ENCODE assay signal across 8 cellular contexts in the genomic region with DNA sequence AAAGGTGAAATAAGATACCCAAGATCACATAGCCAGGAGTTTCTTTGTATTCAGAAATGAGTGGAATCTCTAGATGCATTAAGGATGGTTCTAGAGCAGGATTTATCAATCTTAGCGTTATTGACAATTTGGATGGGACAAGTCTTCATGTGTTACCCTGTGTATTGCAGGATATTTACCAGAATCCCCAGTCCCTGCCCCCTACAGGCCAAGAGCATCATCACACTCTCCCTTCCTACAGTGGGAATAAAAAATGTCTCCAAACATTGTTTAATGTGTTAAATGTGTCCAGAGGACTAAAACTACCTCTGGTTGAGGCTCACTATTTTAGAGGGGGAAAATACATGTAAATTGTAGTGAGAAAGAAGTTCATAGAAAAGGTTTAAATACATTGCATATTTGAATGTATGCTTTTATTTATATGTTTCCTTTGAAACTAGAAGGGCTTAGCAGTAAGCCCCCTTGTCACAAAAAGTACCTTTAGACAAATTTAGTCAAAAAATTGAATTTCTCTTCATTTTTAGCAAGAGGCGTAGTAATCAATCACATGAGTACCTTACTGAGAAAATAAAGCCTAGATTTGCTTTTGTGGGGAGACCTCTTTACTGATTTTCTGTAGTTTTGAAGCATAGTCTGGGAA.
DNase-seq lines count a peak whose midpoint lies in the region; ATAC-seq and TF ChIP-seq lines count a peak whose summit lies in the region.

No MANE protein-coding gene starts in this region.

- H4K91ac ChIP-seq in trophoblast cell (ENCODE audit: low read depth, low read length), result no peak overlapping the region

- H3K79me2 ChIP-seq in trophoblast cell (ENCODE audit: control insufficient read depth, insufficient read depth, low read length, poor library complexity), result no peaks in the 10 kb centered on the region

- H3K79me1 ChIP-seq in trophoblast cell (ENCODE audit: low read length), result no peaks in the 10 kb centered on the region

- in situ Hi-C loops in KBM-7 (cut with MboI; ENCODE audit: low pct_unique_long_range_greater_than_20kb, low sequenced_read_pairs), result no loop called here

- H4K8ac ChIP-seq in trophoblast cell (ENCODE audit: low read depth, low read length), result no peak overlapping the region

- H3K36me3 ChIP-seq in cardiac muscle cell (no peaks in the 10 kb centered on the region), WERI-Rb-1 (no peaks in the 10 kb centered on the region; the same call in 1 of the 2 replicates), trophoblast cell (ENCODE audit: control insufficient read depth in 1 of 2, insufficient read depth in 2 of 2, low read length in 2 of 2) (peaks cover 8% of the 10 kb centered on the region in 2 experiments)

- H3K18ac ChIP-seq in trophoblast cell (ENCODE audit: low read length), result no peak overlapping the region

- DNase-seq in cardiac muscle cell (ENCODE audit: low read depth in 1 of 2, low spot score in 1 of 2) (peak; percentile 41 to 53), left ventricle myocardium superior (no peak), KBM-7 (peak; percentile 50), WERI-Rb-1 (peak; percentile 14), fibroblast of gingiva (ENCODE audit: low read depth) (peak; percentile 5), trophoblast cell (peak; percentile 14 to 68), COR-L47 (lab: John Stamatoyannopoulos, UW) (no peak)

- TF ChIP-seq CTCF in cardiac muscle cell (IDR thresholded peaks at IDR 0.05; ENCODE audit: low read depth, low read length) (peak; percentile 85), WERI-Rb-1 (IDR thresholded peaks at IDR 0.05; ENCODE audit: low read depth, low read length) (peak; percentile 51)

- H3K4ac ChIP-seq in trophoblast cell (ENCODE audit: low read depth, low read length), result no peak overlapping the region

- H3K4me2 ChIP-seq in trophoblast cell (ENCODE audit: low read length), result no peak overlapping the region

- intact Hi-C loops in left ventricle myocardium superior (cut with micrococcal nuclease), result no loop called here

- no peak overlapping the region for H2BK120ac ChIP-seq in trophoblast cell (ENCODE audit: insufficient read depth, low read length, poor library complexity)

- H4K12ac ChIP-seq in trophoblast cell (ENCODE audit: low read depth, low read length), result no peak overlapping the region

- no peak for ATAC-seq in left ventricle myocardium superior
- ATAC-seq in activated CD4-positive, CD25-positive, alpha-beta regulatory T cell treated with anti-CD3 and anti-CD28 coated beads, Interleukin-2, amount 50 U/mL, for 24 hours, result no peak

- WGBS in trophoblast cell (ENCODE audit: extremely low coverage, insufficient coverage, insufficient read length), result no CpG with 5 or more reads among the region's 2 CpGs

- H3K27me3 ChIP-seq in cardiac muscle cell (no peaks in the 10 kb centered on the region), WERI-Rb-1 (ENCODE audit: insufficient read depth, low read depth, severe bottlenecking) (no peaks in the 10 kb centered on the region), trophoblast cell (ENCODE audit: insufficient read depth, low read length) (no peaks in the 10 kb centered on the region)

- no peak overlapping the region for H2AFZ ChIP-seq in trophoblast cell (ENCODE audit: insufficient read depth, low read length, poor library complexity)

- H3K9me3 ChIP-seq in cardiac muscle cell (ENCODE audit: low read depth) (no peaks in the 10 kb centered on the region), WERI-Rb-1 (ENCODE audit: severe bottlenecking) (no peaks in the 10 kb centered on the region), trophoblast cell (ENCODE audit: insufficient read depth, low read depth, low read length) (no peaks in the 10 kb centered on the region)

- H3K23ac ChIP-seq in trophoblast cell (ENCODE audit: low read length), result no peak overlapping the region

- H3K4me3 ChIP-seq in cardiac muscle cell (no peak overlapping the region), WERI-Rb-1 (ENCODE audit: low read depth, low read length) (no peak overlapping the region), trophoblast cell (ENCODE audit: low read depth, low read length) (no peak overlapping the region)

- H3K4me1 ChIP-seq in cardiac muscle cell (ENCODE audit: low read depth) (peaks cover 22% of the 10 kb centered on the region), trophoblast cell (ENCODE audit: control insufficient read depth in 1 of 2, insufficient read depth in 2 of 2, low read length in 2 of 2) (peaks cover 3% of the 10 kb centered on the region in 2 experiments)

- no peak overlapping the region for H2AK5ac ChIP-seq in trophoblast cell (ENCODE audit: low read length)

- no peak overlapping the region for H3K9ac ChIP-seq in trophoblast cell (ENCODE audit: low read length)

- no peak overlapping the region for H3K14ac ChIP-seq in trophoblast cell (ENCODE audit: low read length)

- H3K27ac ChIP-seq in cardiac muscle cell (no peak overlapping the region), WERI-Rb-1 (no peak overlapping the region), trophoblast cell (ENCODE audit: low read depth, low read length) (no peak overlapping the region)

- no peak overlapping the region for H2BK12ac ChIP-seq in trophoblast cell (ENCODE audit: low read length)

- no peak overlapping the region for H2BK5ac ChIP-seq in trophoblast cell (ENCODE audit: low read depth, low read length, poor library complexity)

Comparison
In these comparisons a context has a peak if more than half of its experiments do, and no peak if none do; other contexts are left out.
1. DNase-seq: peak in cardiac muscle cell (2 of 2), KBM-7 (single experiment), WERI-Rb-1 (single experiment), fibroblast of gingiva (single experiment) and trophoblast cell (2 of 2); none in left ventricle myocardium superior (single experiment) and COR-L47 (single experiment).